Comparison of ENCODE assay signal across 8 cellular contexts in genomic region chr3:197001972-197002700, GRCh38. TPM values are rescaled to one million over a fixed set of nuclear protein-coding genes. Genes with fewer than 3 reads are reported as not detected.
A peak's percentile ranks its signal among the peaks of the same experiment; 100 is the strongest.
DNase-seq lines count a peak whose midpoint lies in the region; ATAC-seq lines count a peak whose summit lies in the region.

No MANE protein-coding gene starts in this region.

- H3K27me3 Mint-ChIP-seq in activated naive CD4-positive, alpha-beta T cell treated with anti-CD3 and anti-CD28 coated beads, Interleukin-2, amount 50 U/mL, for 24 hours, result no peaks in the 10 kb centered on the region

- H3K27ac ChIP-seq in right cardiac atrium (ENCODE audit: low read length), result peak overlapping the region; percentile 2

- peak; percentile 10 for ATAC-seq in HG03045 (IDR thresholded peaks at IDR 0.05; ENCODE audit: unreplicated experiment)
- peak; percentile 47 to 52 for ATAC-seq in right cardiac atrium

- no peaks in the 10 kb centered on the region for H3K36me3 Mint-ChIP-seq in activated naive CD4-positive, alpha-beta T cell treated with anti-CD3 and anti-CD28 coated beads, Interleukin-2, amount 50 U/mL, for 24 hours

- WGBS in right cardiac atrium, result 20% methylated on average over 55 of the region's 55 CpGs

- no peaks in the 10 kb centered on the region for H3K4me1 ChIP-seq in right cardiac atrium (ENCODE audit: control insufficient read depth, insufficient read depth, low read length)

- DNase-seq in right cardiac atrium, result peak in 1 of 3 donors; percentile 75
- DNase-seq in skeletal muscle cell (ENCODE audit: low read depth), result no peak
- DNase-seq in mucosa of gallbladder (ENCODE audit: low spot score), result no peak
- no peak for DNase-seq in NCI-H345 (lab: John Stamatoyannopoulos, UW)
- DNase-seq in activated CD4-positive, alpha-beta T cell treated with anti-CD3 and anti-CD28 coated beads for 48 hours, result no peak

- peak overlapping the region; percentile 83 for H3K4me3 Mint-ChIP-seq in activated naive CD4-positive, alpha-beta T cell treated with anti-CD3 and anti-CD28 coated beads, Interleukin-2, amount 50 U/mL, for 24 hours

- no peaks in the 10 kb centered on the region for H3K9me3 Mint-ChIP-seq in activated naive CD4-positive, alpha-beta T cell treated with anti-CD3 and anti-CD28 coated beads, Interleukin-2, amount 50 U/mL, for 24 hours

- peak overlapping the region; percentile 88 for H3K27ac Mint-ChIP-seq in activated naive CD4-positive, alpha-beta T cell treated with anti-CD3 and anti-CD28 coated beads, Interleukin-2, amount 50 U/mL, for 24 hours

- H3K27me3 ChIP-seq in right cardiac atrium (ENCODE audit: control insufficient read depth, insufficient read depth), result no peaks in the 10 kb centered on the region

- H3K9me3 ChIP-seq in right cardiac atrium (ENCODE audit: control insufficient read depth, low read length), result no peaks in the 10 kb centered on the region

- H3K4me1 Mint-ChIP-seq in activated naive CD4-positive, alpha-beta T cell treated with anti-CD3 and anti-CD28 coated beads, Interleukin-2, amount 50 U/mL, for 24 hours, result peaks cover 14% of the 10 kb centered on the region

- peak overlapping the region; percentile 47; the same call in 1 of the 2 replicates for H3K4me3 ChIP-seq in GM08714 (ENCODE audit: low read length)
- peak overlapping the region; percentile 94 for H3K4me3 ChIP-seq in right cardiac atrium (ENCODE audit: low read length)
- H3K4me3 ChIP-seq in skeletal muscle cell (ENCODE audit: low read depth, low read length), result peak overlapping the region; percentile 42

- intact Hi-C loops in right cardiac atrium (cut with DNase I), result loop anchor here (5.0 to 10.0 kb wide), 2 partner anchors 183 to 185 kb away; no protein-coding TSS in a partner anchor

RNA-seq across cellular contexts. Expression of gene MELTF, which starts 27.5 kb away (rescaled TPM):
- total RNA-seq in right cardiac atrium (1 to 10 TPM; 1.2 to 6.5 (median 2.9) TPM), mucosa of gallbladder (2.8 TPM)
- polyA plus RNA-seq in right cardiac atrium, result 2.4 TPM

RNA-seq across cellular contexts. Expression of gene PIGZ, which starts 33.5 kb away (rescaled TPM):
- total RNA-seq in right cardiac atrium (1 to 10 TPM; 3.4 to 5.2 (median 4.3) TPM), mucosa of gallbladder (7.5 TPM)
- polyA plus RNA-seq in right cardiac atrium, result 3.6 TPM

RNA-seq across cellular contexts. Expression of gene NCBP2, which starts 59.8 kb away (rescaled TPM):
- total RNA-seq in right cardiac atrium, result 10 to 100 TPM; 35.5 to 43.4 (median 37.0) TPM
- polyA plus RNA-seq in right cardiac atrium, result 30.9 TPM
- 48.7 TPM for total RNA-seq in mucosa of gallbladder

Comparison
In these comparisons a context has a peak if more than half of its experiments do, and no peak if none do; other contexts are left out.
1. H3K4me3 ChIP-seq: peak in every context shown above with its lines; median percentile 94 in right cardiac atrium; 47 in GM08714; 42 in skeletal muscle cell.